ENCODE assay signal across 8 cellular contexts in the genomic region with DNA sequence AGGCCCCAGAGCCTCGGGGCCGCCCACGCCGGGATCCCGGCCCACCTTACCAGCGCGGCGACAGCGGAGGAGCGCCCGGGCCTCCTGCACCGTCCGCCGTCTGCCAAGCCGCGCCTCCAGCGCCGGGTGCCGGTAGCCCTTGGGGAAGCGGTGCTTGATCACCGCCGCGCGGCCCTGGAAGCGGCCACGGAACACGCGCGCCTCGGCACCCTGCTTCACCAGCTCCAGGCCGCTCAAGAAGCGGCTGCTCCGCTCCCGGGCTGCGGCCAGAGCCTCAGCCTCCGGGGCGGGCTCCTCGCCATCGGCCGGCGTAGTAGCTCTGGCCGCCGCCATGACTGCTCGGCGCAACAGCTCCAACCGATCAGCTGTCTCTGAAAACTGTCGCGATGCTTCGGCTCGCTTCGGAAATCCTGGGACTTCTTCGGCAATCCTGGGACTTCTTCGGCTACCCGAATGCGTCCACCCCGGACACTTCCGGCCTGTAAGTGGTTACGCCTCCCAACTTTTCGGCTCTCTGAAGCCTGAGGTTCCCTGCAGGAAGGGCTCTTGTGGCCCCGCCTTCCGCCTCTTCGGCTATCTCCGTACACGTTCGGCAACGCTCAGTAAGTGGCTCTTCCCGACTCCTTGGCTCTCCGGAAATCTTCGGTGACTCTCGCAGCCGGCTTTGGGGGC. TPM values are rescaled to one million over a fixed set of nuclear protein-coding genes. Genes with fewer than 3 reads are reported as not detected.
DNase-seq lines count a peak whose midpoint lies in the region; ATAC-seq, FAIRE-seq and TF ChIP-seq lines count a peak whose summit lies in the region.

A gene (minus strand): TSS at position 363 of the 672 bp plus-strand sequence. CDS start 30 bp downstream, at position 333.

- 0% methylated on average over 71 of the region's 71 CpGs for WGBS in heart right ventricle, 2 donors

- TF ChIP-seq CTCF in heart right ventricle (IDR thresholded peaks at IDR 0.05) (peak in 7 of 9 donors; percentile 14 to 53 (median 41)), upper lobe of right lung (IDR thresholded peaks at IDR 0.05) (peak; percentile 31)

- intact Hi-C loops in heart right ventricle (cut with DNase I) (loop anchor here in 2 of 10 donors (10.0 kb wide), 2 partner anchors 164 to 554 kb away; no protein-coding TSS in a partner anchor), posterior vena cava (cut with DNase I) (no loop called here), upper lobe of right lung (cut with DNase I) (no loop called here)

- H3K4me1 ChIP-seq in heart right ventricle (peaks cover 3 to 47% (median 28%) of the 10 kb centered on the region in 9 donors), upper lobe of right lung (peaks cover 28% of the 10 kb centered on the region)

- H3K36me3 ChIP-seq in heart right ventricle, result peaks cover 0 to 27% (median 8%) of the 10 kb centered on the region in 9 donors
- H3K36me3 ChIP-seq in upper lobe of right lung, result peaks cover 20% of the 10 kb centered on the region

- peak; percentile 58 for TF ChIP-seq POLR2A in GM12891 (IDR thresholded peaks at IDR 0.05; ENCODE audit: low read depth, low read length)

- peak within 1 kb of the TSS; percentile 81 to 99 (median 94) for H3K27ac ChIP-seq in heart right ventricle
- peak within 1 kb of the TSS; percentile 97 for H3K27ac ChIP-seq in upper lobe of right lung

- peak; percentile 93 for ATAC-seq in HG02852 (IDR thresholded peaks at IDR 0.05; ENCODE audit: unreplicated experiment)
- ATAC-seq in heart right ventricle, result peak; percentile 97 to 99 (median 98)
- peak; percentile 99 for ATAC-seq in upper lobe of right lung

- H3K27me3 ChIP-seq in heart right ventricle, result no peaks in the 10 kb centered on the region
- H3K27me3 ChIP-seq in upper lobe of right lung, result no peaks in the 10 kb centered on the region

- peak within 1 kb of the TSS; percentile 65 to 95 (median 83) for H3K4me3 ChIP-seq in heart right ventricle
- peak within 1 kb of the TSS; percentile 94 for H3K4me3 ChIP-seq in upper lobe of right lung

- DNase-seq in GM12891 (ENCODE audit: insufficient read length, low spot score), result peak; percentile 80
- DNase-seq in NCI-H146 (lab: John Stamatoyannopoulos, UW), result peak; percentile 96
- peak; percentile 88 to 97 (median 91) for DNase-seq in T-helper 1 cell
- peak; percentile 100 for DNase-seq in amniotic epithelial cell (ENCODE audit: low read depth)
- DNase-seq in heart right ventricle, result peak; percentile 98 to 99
- peak; percentile 100 for DNase-seq in posterior vena cava (ENCODE audit: low spot score)
- DNase-seq in upper lobe of right lung, result peak; percentile 99

- peaks cover 0 to 3% (median 0%) of the 10 kb centered on the region in 11 donors for H3K9me3 ChIP-seq in heart right ventricle
- no peaks in the 10 kb centered on the region for H3K9me3 ChIP-seq in upper lobe of right lung

- peak; percentile 89 for FAIRE-seq in GM12891 (lab: Jason Lieb, UNC)

TF ChIP-seq in GM12891, 5 proteins besides CTCF, POLR2A, EP300 and RAD21:
- TF ChIP-seq POU2F2 (IDR thresholded peaks at IDR 0.05; ENCODE audit: low read depth, low read length) (no peak; the same call in 1 of the 2 replicates), POLR2AphosphoS5 (IDR thresholded peaks at IDR 0.05; ENCODE audit: low read depth, low read length) (peak; percentile 67; the same call in 1 of the 2 replicates), TAF1 (IDR thresholded peaks at IDR 0.05; ENCODE audit: low read depth, low read length) (peak; percentile 81), PAX5 (IDR thresholded peaks at IDR 0.05; ENCODE audit: insufficient read depth, low read length, severe bottlenecking) (no peak)

RNA-seq across cellular contexts. Expression of the gene that starts here (rescaled TPM):
- 9.4 TPM for polyA plus RNA-seq in GM12891 (2012; ENCODE audit: low read depth, missing spikeins)
- 1 to 10 TPM; 3.5 to 7.3 (median 6.4) TPM for total RNA-seq in heart right ventricle
- polyA plus RNA-seq in heart right ventricle, result 1 to 10 TPM; 6.9 to 7.8 TPM
- total RNA-seq in posterior vena cava, result 10 to 100 TPM in 1 of 2 donors, 1 to 10 TPM in 1; 9.5 to 12.4 TPM
- total RNA-seq in upper lobe of right lung, result 13.3 TPM

Comparison
In these comparisons a context has a peak if more than half of its experiments do, and no peak if none do; other contexts are left out.
1. Peak in every context shown above with its lines: DNase-seq, ATAC-seq, H3K4me3 ChIP-seq and H3K27ac ChIP-seq.